In the genomic region with DNA sequence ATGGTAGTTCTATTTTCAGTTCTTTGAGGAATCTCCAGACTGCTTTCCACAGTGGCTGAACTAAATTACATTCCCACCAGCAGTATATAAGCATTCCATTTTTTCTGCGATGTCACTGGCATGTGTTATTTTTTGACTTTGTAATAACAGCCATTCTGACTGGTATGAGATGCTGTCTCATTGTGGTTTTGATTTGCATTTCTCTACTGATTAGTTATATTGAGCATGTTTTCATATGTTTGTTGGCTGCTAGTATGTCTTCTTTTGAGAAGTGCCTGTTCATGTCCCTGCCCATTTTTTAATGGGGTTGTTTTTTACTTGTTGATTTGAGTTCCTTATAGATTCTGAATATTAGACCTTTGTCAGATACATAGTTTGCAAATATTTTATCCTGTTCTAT, we compare ENCODE assay signal across 24 cellular contexts.
A peak's percentile ranks its signal among the peaks of the same experiment; 100 is the strongest.
DNase-seq lines count a peak whose midpoint lies in the region; FAIRE-seq and TF ChIP-seq lines count a peak whose summit lies in the region.
"Had no signal": no experiment of that assay in that cellular context is flagged by ENCODE, and none has a peak within 500 bp of the region (broad histone marks: within the 10 kb centered on the region; RNA-seq: fewer than 3 reads in every experiment).

No MANE protein-coding gene starts in this region.

- no peak for FAIRE-seq in astrocyte (lab: Jason Lieb, UNC)
- no peak for FAIRE-seq in D721Med (lab: Jason Lieb, UNC)
- FAIRE-seq: GM18507 had no signal

- peaks cover 2% of the 10 kb centered on the region for H3K36me3 Mint-ChIP-seq in astrocyte (ENCODE audit: low read depth, unreplicated experiment)

- no peak overlapping the region for H3K4me3 Mint-ChIP-seq in astrocyte (ENCODE audit: unreplicated experiment)
- H3K4me3 Mint-ChIP-seq: activated CD4-positive, alpha-beta T cell treated with anti-CD3 and anti-CD28 coated beads, Interleukin-2, amount 10 ng/mL, durations not matched to agents 7 days and 5 days; activated naive CD8-positive, alpha-beta T cell; CD4-positive, alpha-beta memory T cell; effector memory CD8-positive, alpha-beta T cell; neural crest cell had no signal

- H3K79me2 ChIP-seq in astrocyte (ENCODE audit: insufficient read depth, low read length), result peaks cover 40% of the 10 kb centered on the region

- no peak overlapping the region for H3K9ac ChIP-seq in astrocyte (ENCODE audit: low read length)

- TF ChIP-seq CTCF in astrocyte (IDR thresholded peaks at IDR 0.05; ENCODE audit: insufficient read depth, low read depth, low read length), result no peak
- no peak for TF ChIP-seq CTCF in fibroblast of mammary gland (conservative IDR thresholded peaks at IDR 0.05; ENCODE audit: control insufficient read depth, insufficient read depth, low read depth, low read length)
- TF ChIP-seq CTCF in D721Med (IDR thresholded peaks at IDR 0.05; ENCODE audit: insufficient read depth, missing control alignments), result no peak

- H3K9me3 ChIP-seq in astrocyte (ENCODE audit: insufficient read depth, low read depth, low read length), result no peaks in the 10 kb centered on the region
- H3K9me3 ChIP-seq: body of pancreas, stomach, tibial nerve had no signal

- H3K36me3 ChIP-seq in astrocyte (ENCODE audit: insufficient read depth, low read length), result peaks cover 4% of the 10 kb centered on the region

- H3K27ac ChIP-seq in astrocyte (ENCODE audit: low read depth, low read length), result peak overlapping the region; percentile 68
- H3K27ac ChIP-seq: body of pancreas, stomach, tibial nerve, VCaP had no signal

- peaks cover 14% of the 10 kb centered on the region for H4K20me1 ChIP-seq in astrocyte (ENCODE audit: insufficient read depth, low read length)

- peak overlapping the region; percentile 57 for H3K4me2 ChIP-seq in astrocyte (ENCODE audit: low read length)

- H2AFZ ChIP-seq in astrocyte (ENCODE audit: low read depth, low read length), result no peak overlapping the region

- peak overlapping the region; percentile 88 for H3K27ac Mint-ChIP-seq in astrocyte (ENCODE audit: unreplicated experiment)
- H3K27ac Mint-ChIP-seq: activated CD4-positive, alpha-beta T cell treated with anti-CD3 and anti-CD28 coated beads, Interleukin-2, amount 10 ng/mL, durations not matched to agents 7 days and 5 days; activated naive CD8-positive, alpha-beta T cell; CD4-positive, alpha-beta memory T cell; effector memory CD8-positive, alpha-beta T cell had no signal

- H3K27me3 ChIP-seq in astrocyte (ENCODE audit: insufficient read depth, low read length), result no peaks in the 10 kb centered on the region
- H3K27me3 ChIP-seq: body of pancreas, stomach, tibial nerve had no signal

- H3K9me3 Mint-ChIP-seq in astrocyte (ENCODE audit: unreplicated experiment), result no peaks in the 10 kb centered on the region
- H3K9me3 Mint-ChIP-seq: effector memory CD8-positive, alpha-beta T cell had no signal

- H3K27me3 Mint-ChIP-seq in astrocyte (ENCODE audit: low read depth, unreplicated experiment), result no peaks in the 10 kb centered on the region
- H3K27me3 Mint-ChIP-seq: activated CD4-positive, alpha-beta T cell treated with anti-CD3 and anti-CD28 coated beads, Interleukin-2, amount 10 ng/mL, durations not matched to agents 7 days and 5 days; activated naive CD8-positive, alpha-beta T cell; CD4-positive, alpha-beta memory T cell; effector memory CD8-positive, alpha-beta T cell; progenitor cell of endocrine pancreas had no signal

- H3K4me1 Mint-ChIP-seq in astrocyte (ENCODE audit: low read depth, unreplicated experiment), result peaks cover 26% of the 10 kb centered on the region
- H3K4me1 Mint-ChIP-seq: activated CD4-positive, alpha-beta T cell treated with anti-CD3 and anti-CD28 coated beads, Interleukin-2, amount 10 ng/mL, durations not matched to agents 7 days and 5 days had no signal

- peak; percentile 45 for DNase-seq in NCI-H748 (lab: John Stamatoyannopoulos, UW; ENCODE audit: unreplicated experiment)
- DNase-seq in NCI-H748 treated with DMSO at 0.1 percent for 48 hours (lab: John Stamatoyannopoulos, UW), result no peak
- peak; percentile 66 for DNase-seq in astrocyte (ENCODE audit: low read depth)
- DNase-seq in fibroblast of mammary gland (ENCODE audit: low read depth), result peak; percentile 49
- no peak for DNase-seq in T1000 (lab: John Stamatoyannopoulos, UW)
- DNase-seq in activated CD8-positive, alpha-beta memory T cell treated with anti-CD3 and anti-CD28 coated beads, Interleukin-2, amount 50 U/mL, for 48 hours, result no peak
- no peak for DNase-seq in D721Med (ENCODE audit: insufficient read length, low spot score)
- no peak for DNase-seq in Kasumi-1 (lab: John Stamatoyannopoulos, UW)
- DNase-seq: 8988T; activated CD4-positive, alpha-beta T cell treated with anti-CD3 and anti-CD28 coated beads, Interleukin-2, amount 10 ng/mL, durations not matched to agents 7 days and 5 days; AML-193; body of pancreas; CD4-positive, alpha-beta memory T cell; effector memory CD8-positive, alpha-beta T cell; kidney glomerular epithelial cell; NCI-H1436; stomach had no signal

- H3K4me1 ChIP-seq in astrocyte (ENCODE audit: insufficient read depth, low read length), result peaks cover 7% of the 10 kb centered on the region

- no peak overlapping the region for H3K4me3 ChIP-seq in astrocyte (ENCODE audit: insufficient read depth, low read depth, low read length)
- no peak overlapping the region for H3K4me3 ChIP-seq in fibroblast of mammary gland (ENCODE audit: control insufficient read depth, low read depth, low read length)
- H3K4me3 ChIP-seq: body of pancreas, lung, stomach, tibial nerve had no signal

Comparison
In these comparisons a context has a peak if more than half of its experiments do, and no peak if none do; other contexts are left out.
1. DNase-seq: peak in NCI-H748 (single experiment), astrocyte (single experiment) and fibroblast of mammary gland (single experiment); none in NCI-H748 treated with DMSO at 0.1 percent for 48 hours (single experiment), T1000 (single experiment), activated CD8-positive, alpha-beta memory T cell treated with anti-CD3 and anti-CD28 coated beads, Interleukin-2, amount 50 U/mL, for 48 hours (single experiment), D721Med (single experiment) and Kasumi-1 (0 of 2).